1 cellular context compared by ENCODE assay signal in genomic region chr6:68635412-68635705, GRCh38.
TF ChIP-seq lines count a peak whose summit lies in the region.

No MANE protein-coding gene starts in this region.

TF ChIP-seq in HepG2, 621 proteins besides CTCF, POLR2A, EP300 and RAD21 (continued from another document):
- TF ChIP-seq CSRNP1 (CRISPR knock-in tag; IDR thresholded peaks at IDR 0.05) (no peak), ZNF383 (CRISPR knock-in tag; IDR thresholded peaks at IDR 0.05; ENCODE audit: borderline replicate concordance) (no peak), ZNF646 (CRISPR knock-in tag; IDR thresholded peaks at IDR 0.05) (no peak), MTA1 (CRISPR knock-in tag; IDR thresholded peaks at IDR 0.05; ENCODE audit: borderline replicate concordance) (no peak), ZNF30 (CRISPR knock-in tag; IDR thresholded peaks at IDR 0.05) (no peak), ZNF326 (CRISPR knock-in tag; IDR thresholded peaks at IDR 0.05; ENCODE audit: borderline replicate concordance) (no peak), TSC22D2 (CRISPR knock-in tag; IDR thresholded peaks at IDR 0.05; ENCODE audit: borderline replicate concordance) (no peak), ZNF883 (CRISPR knock-in tag; IDR thresholded peaks at IDR 0.05; ENCODE audit: not compliant biosample characterization) (no peak), RERE (CRISPR knock-in tag; IDR thresholded peaks at IDR 0.05; ENCODE audit: low read depth) (no peak), SUZ12 (IDR thresholded peaks at IDR 0.05; ENCODE audit: low read depth, low read length) (no peak), E2F2 (CRISPR knock-in tag; IDR thresholded peaks at IDR 0.05; ENCODE audit: borderline replicate concordance) (no peak), CBX5 (CRISPR knock-in tag; IDR thresholded peaks at IDR 0.05; ENCODE audit: borderline replicate concordance) (no peak), POGK (CRISPR knock-in tag; conservative IDR thresholded peaks at IDR 0.05) (no peak), ZNF317 (CRISPR knock-in tag; IDR thresholded peaks at IDR 0.05) (no peak), NR2F6 (IDR thresholded peaks at IDR 0.05) (no peak), NR2F6 (CRISPR knock-in tag; IDR thresholded peaks at IDR 0.05) (no peak), ZBTB14 (CRISPR knock-in tag; IDR thresholded peaks at IDR 0.05) (no peak), ZNF496 (CRISPR knock-in tag; IDR thresholded peaks at IDR 0.05; ENCODE audit: insufficient replicate concordance) (no peak), ZNF552 (CRISPR knock-in tag; IDR thresholded peaks at IDR 0.05; ENCODE audit: borderline replicate concordance) (no peak), SKIL (CRISPR knock-in tag; IDR thresholded peaks at IDR 0.05; ENCODE audit: borderline replicate concordance) (no peak)
